Comparison of ENCODE assay signal across 8 cellular contexts in genomic region chr19:2820112-2820702, GRCh38. TPM values are rescaled to one million over a fixed set of nuclear protein-coding genes. Genes with fewer than 3 reads are reported as not detected.
A peak's percentile ranks its signal among the peaks of the same experiment; 100 is the strongest.
DNase-seq lines count a peak whose midpoint lies in the region; ATAC-seq and TF ChIP-seq lines count a peak whose summit lies in the region.

No MANE protein-coding gene starts in this region.

- TF ChIP-seq EP300 in sigmoid colon (IDR thresholded peaks at IDR 0.05): no peak

- TF ChIP-seq CTCF in sigmoid colon (IDR thresholded peaks at IDR 0.05): no peak

- peaks cover 4% of the 10 kb centered on the region for H3K36me3 Mint-ChIP-seq in activated CD8-positive, alpha-beta T cell treated with anti-CD3 and anti-CD28 coated beads, Interleukin-2, amount 10 ng/mL, durations not matched to agents 7 days and 5 days (ENCODE audit: low read depth)

- WGBS in sigmoid colon, 2 donors: 1 to 3% methylated on average over 36 of the region's 36 CpGs

- no peaks in the 10 kb centered on the region for H3K27me3 Mint-ChIP-seq in activated CD8-positive, alpha-beta T cell treated with anti-CD3 and anti-CD28 coated beads, Interleukin-2, amount 10 ng/mL, durations not matched to agents 7 days and 5 days (ENCODE audit: low read depth)

- POLR2A ChIA-PET in activated CD8-positive, alpha-beta T cell treated with anti-CD3 and anti-CD28 coated beads, Interleukin-2, amount 10 ng/mL, durations not matched to agents 7 days and 5 days (lab: Charles Lee): interaction anchor here (1.1 to 1.9 kb wide), 2 partner anchors 15 to 130 kb away, joined by 3 to 4 read pairs; no protein-coding TSS in a partner anchor

- H3K4me3 ChIP-seq in sigmoid colon: peak overlapping the region; percentile 74 to 86 (median 78)

- no peak for TF ChIP-seq POLR2A in sigmoid colon (IDR thresholded peaks at IDR 0.05)

- no peaks in the 10 kb centered on the region for H3K9me3 ChIP-seq in sigmoid colon

- ATAC-seq in HG03135 (IDR thresholded peaks at IDR 0.05; ENCODE audit: unreplicated experiment) (peak; percentile 19), left ventricle myocardium superior (peak; percentile 2)
- ATAC-seq in activated CD8-positive, alpha-beta T cell treated with anti-CD3 and anti-CD28 coated beads, Interleukin-2, amount 10 ng/mL, durations not matched to agents 7 days and 5 days: no peak

- peak overlapping the region; percentile 48 to 77 (median 63) for H3K27ac ChIP-seq in sigmoid colon

- H3K4me1 Mint-ChIP-seq in activated CD8-positive, alpha-beta T cell treated with anti-CD3 and anti-CD28 coated beads, Interleukin-2, amount 10 ng/mL, durations not matched to agents 7 days and 5 days (ENCODE audit: low read depth): peaks cover 6% of the 10 kb centered on the region

- H3K4me3 Mint-ChIP-seq in activated CD8-positive, alpha-beta T cell treated with anti-CD3 and anti-CD28 coated beads, Interleukin-2, amount 10 ng/mL, durations not matched to agents 7 days and 5 days: peak overlapping the region; percentile 83

- H3K27me3 ChIP-seq in sigmoid colon: no peaks in the 10 kb centered on the region

- CTCF ChIA-PET in activated CD8-positive, alpha-beta T cell treated with anti-CD3 and anti-CD28 coated beads, Interleukin-2, amount 10 ng/mL, durations not matched to agents 7 days and 5 days (lab: Charles Lee): interaction anchor here (0.7 to 1.5 kb wide), 3 partner anchors 21 to 49 kb away, joined by 3 to 5 read pairs (median 3); partner anchors contain the start of gene ZNF555

- peaks cover 0 to 13% (median 2%) of the 10 kb centered on the region in 4 donors for H3K36me3 ChIP-seq in sigmoid colon

- peaks cover 0 to 18% (median 10%) of the 10 kb centered on the region in 4 donors for H3K4me1 ChIP-seq in sigmoid colon

- DNase-seq in NCI-H1417 (lab: John Stamatoyannopoulos, UW) (peak in 2 of 3 experiments; percentile 60 to 78), NCI-H1417 treated with DMSO at 0.1 percent for 48 hours (lab: John Stamatoyannopoulos, UW) (no peak), left ventricle myocardium superior (no peak), sigmoid colon (no peak), hepatic stellate cell (ENCODE audit: low spot score) (no peak)
- peak; percentile 30 for DNase-seq in activated CD8-positive, alpha-beta T cell treated with anti-CD3 and anti-CD28 coated beads, Interleukin-2, amount 10 ng/mL, durations not matched to agents 7 days and 5 days
- DNase-seq in effector CD8-positive, alpha-beta T cell (lab: John Stamatoyannopoulos, UW): no peak

- peak overlapping the region; percentile 15 for H3K27ac Mint-ChIP-seq in activated CD8-positive, alpha-beta T cell treated with anti-CD3 and anti-CD28 coated beads, Interleukin-2, amount 10 ng/mL, durations not matched to agents 7 days and 5 days

- H3K9me3 Mint-ChIP-seq in activated CD8-positive, alpha-beta T cell treated with anti-CD3 and anti-CD28 coated beads, Interleukin-2, amount 10 ng/mL, durations not matched to agents 7 days and 5 days (ENCODE audit: insufficient read depth): no peaks in the 10 kb centered on the region

- intact Hi-C loops in left ventricle myocardium superior (cut with micrococcal nuclease) (no loop called here), sigmoid colon (cut with DNase I) (no loop called here)

RNA-seq across cellular contexts. Expression of gene ZNF554, which starts 0.5 kb away (rescaled TPM):
- total RNA-seq in activated CD8-positive, alpha-beta T cell treated with anti-CD3 and anti-CD28 coated beads, Interleukin-2, amount 10 ng/mL, durations not matched to agents 7 days and 5 days: 1 to 10 TPM; 2.1 to 2.5 TPM
- 4.7 TPM for total RNA-seq in left ventricle myocardium superior
- 1 to 10 TPM; 3.3 to 8.1 (median 4.2) TPM for total RNA-seq in sigmoid colon
- polyA plus RNA-seq in sigmoid colon: 1 to 10 TPM; 1.2 to 2.5 (median 2.4) TPM

RNA-seq across cellular contexts. Expression of gene ZNF555, which starts 21.1 kb away (rescaled TPM):
- total RNA-seq in activated CD8-positive, alpha-beta T cell treated with anti-CD3 and anti-CD28 coated beads, Interleukin-2, amount 10 ng/mL, durations not matched to agents 7 days and 5 days: 1 to 10 TPM; 1.9 to 2.6 TPM
- total RNA-seq in left ventricle myocardium superior (9.6 TPM), sigmoid colon (10 to 100 TPM in 1 of 4 donors, 1 to 10 TPM in 3; 4.3 to 10.3 (median 6.3) TPM)
- 1 to 10 TPM in 2 of 3 donors, under 1 TPM in 1; 0.92 to 2.4 (median 2.1) TPM for polyA plus RNA-seq in sigmoid colon

RNA-seq across cellular contexts. Expression of gene THOP1, which starts 34.9 kb away (rescaled TPM):
- total RNA-seq in activated CD8-positive, alpha-beta T cell treated with anti-CD3 and anti-CD28 coated beads, Interleukin-2, amount 10 ng/mL, durations not matched to agents 7 days and 5 days: 100 to 1,000 TPM; 106 to 121 TPM
- 59.2 TPM for total RNA-seq in left ventricle myocardium superior
- total RNA-seq in sigmoid colon: 10 to 100 TPM; 23.2 to 61.8 (median 33.9) TPM
- 10 to 100 TPM; 30.0 to 97.0 (median 51.1) TPM for polyA plus RNA-seq in sigmoid colon

RNA-seq across cellular contexts. Expression of gene SGTA, which starts 37.1 kb away (rescaled TPM):
- 10 to 100 TPM; 51.0 to 51.1 TPM for total RNA-seq in activated CD8-positive, alpha-beta T cell treated with anti-CD3 and anti-CD28 coated beads, Interleukin-2, amount 10 ng/mL, durations not matched to agents 7 days and 5 days
- total RNA-seq in left ventricle myocardium superior (68.7 TPM), sigmoid colon (10 to 100 TPM; 42.5 to 48.1 (median 45.2) TPM)
- 10 to 100 TPM; 51.1 to 80.7 (median 55.0) TPM for polyA plus RNA-seq in sigmoid colon

RNA-seq across cellular contexts. Expression of gene ZNF556, which starts 46.9 kb away (rescaled TPM):
- not detected for total RNA-seq in activated CD8-positive, alpha-beta T cell treated with anti-CD3 and anti-CD28 coated beads, Interleukin-2, amount 10 ng/mL, durations not matched to agents 7 days and 5 days
- total RNA-seq in left ventricle myocardium superior (not detected), sigmoid colon (not detected)
- not detected for polyA plus RNA-seq in sigmoid colon

Comparison
In these comparisons a context has a peak if more than half of its experiments do, and no peak if none do; other contexts are left out.
1. DNase-seq: peak in NCI-H1417 (2 of 3) and activated CD8-positive, alpha-beta T cell treated with anti-CD3 and anti-CD28 coated beads, Interleukin-2, amount 10 ng/mL, durations not matched to agents 7 days and 5 days (single experiment); none in NCI-H1417 treated with DMSO at 0.1 percent for 48 hours (single experiment), left ventricle myocardium superior (single experiment), sigmoid colon (single experiment), hepatic stellate cell (single experiment) and effector CD8-positive, alpha-beta T cell (single experiment).